23 cellular contexts compared by ENCODE assay signal in the genomic region with DNA sequence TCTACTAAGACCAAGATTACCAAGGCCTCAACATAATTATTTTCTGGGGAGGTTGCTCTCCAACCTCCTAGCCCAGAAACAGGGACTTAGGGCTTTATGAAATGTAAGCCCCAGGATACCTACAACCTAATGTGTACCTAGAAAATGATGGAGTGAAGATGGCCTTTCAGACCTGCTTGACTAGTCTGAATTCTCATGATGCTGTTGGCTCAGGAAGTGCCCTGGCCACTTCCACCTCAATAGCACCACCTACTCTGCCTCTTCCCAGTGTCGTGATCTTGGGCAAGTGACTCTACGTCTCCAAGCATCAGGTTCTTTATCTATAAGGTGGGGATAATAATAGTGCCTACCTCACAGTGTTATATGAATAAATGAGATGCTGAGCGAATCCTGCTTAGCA. TPM values are rescaled to one million over a fixed set of nuclear protein-coding genes. Genes with fewer than 3 reads are reported as not detected.
DNase-seq lines count a peak whose midpoint lies in the region; ATAC-seq, FAIRE-seq and TF ChIP-seq lines count a peak whose summit lies in the region.
"Had no signal": no experiment of that assay in that cellular context is flagged by ENCODE, and none has a peak within 500 bp of the region (broad histone marks: within the 10 kb centered on the region; RNA-seq: fewer than 3 reads in every experiment).

No MANE protein-coding gene starts in this region.

- intact Hi-C loops in posterior vena cava (cut with DNase I), result no loop called here

- 100% methylated on average over 1 to 3 of the region's 3 CpGs for WGBS in gastroesophageal sphincter (ENCODE audit: low coverage in 1 of 2), 2 donors

- TF ChIP-seq CTCF in bronchial epithelial cell (IDR thresholded peaks at IDR 0.05; ENCODE audit: insufficient read depth, low read length, severe bottlenecking) (no peak), gastroesophageal sphincter (IDR thresholded peaks at IDR 0.05) (no peak)

- peaks cover 0 to 42% (median 5%) of the 10 kb centered on the region in 3 donors for H3K4me1 ChIP-seq in gastroesophageal sphincter

- FAIRE-seq in GM12892 (lab: Jason Lieb, UNC) (peak; percentile 67), bronchial epithelial cell (lab: Jason Lieb, UNC) (peak; percentile 18)
- FAIRE-seq: A204.1, GM12878 had no signal

- H3K27ac ChIP-seq in gastroesophageal sphincter, result no peak overlapping the region
- H3K27ac ChIP-seq: 22Rv1, BLaER1 had no signal

- peaks cover 7% of the 10 kb centered on the region for H3K27me3 ChIP-seq in bronchial epithelial cell (ENCODE audit: control insufficient read depth, insufficient read depth, low read length)
- no peaks in the 10 kb centered on the region for H3K27me3 ChIP-seq in gastroesophageal sphincter
- H3K27me3 ChIP-seq: BE2C, BLaER1 had no signal

- DNase-seq in GM12892 (ENCODE audit: insufficient read length) (no peak), bronchial epithelial cell (ENCODE audit: low read depth) (no peak), posterior vena cava (ENCODE audit: low spot score) (peak; percentile 10)
- DNase-seq in stimulated activated CD4-positive, alpha-beta T cell treated with anti-CD3 and anti-CD28 coated beads, Interleukin-2, amount 100 ng/mL, for 24 hours, result no peak
- DNase-seq: ACHN; BE2C; C1 segment of cervical spinal cord; CD4-positive, alpha-beta memory T cell; CD4-positive, CD25-positive, alpha-beta regulatory T cell; CD8-positive, alpha-beta memory T cell; COR-L47; DMS 273 treated with DMSO at 0.1 percent for 48 hours; DMS153; DMS53; DMS79; DND-41; EL; GDM1 had no signal

- no peak overlapping the region for H3K4me3 ChIP-seq in bronchial epithelial cell (ENCODE audit: low read depth, low read length)
- no peak overlapping the region for H3K4me3 ChIP-seq in gastroesophageal sphincter
- H3K4me3 ChIP-seq: BLaER1, GM12878 had no signal

- H3K36me3 ChIP-seq in bronchial epithelial cell (ENCODE audit: control insufficient read depth, insufficient read depth, low read length) (no peaks in the 10 kb centered on the region), gastroesophageal sphincter (no peaks in the 10 kb centered on the region)
- H3K36me3 ChIP-seq: BE2C, BLaER1 had no signal

- no peak for ATAC-seq in gastroesophageal sphincter
- ATAC-seq: GM12878 had no signal

- H3K9me3 ChIP-seq in gastroesophageal sphincter, result no peaks in the 10 kb centered on the region
- H3K9me3 ChIP-seq: BE2C, BLaER1 had no signal

- TF ChIP-seq POLR2A in GM12892 (IDR thresholded peaks at IDR 0.05; ENCODE audit: low read depth, low read length) (no peak), gastroesophageal sphincter (IDR thresholded peaks at IDR 0.05) (no peak)

- TF ChIP-seq EP300 in gastroesophageal sphincter (IDR thresholded peaks at IDR 0.05), result no peak

RNA-seq across cellular contexts. Expression of a gene that starts 57.9 kb away (rescaled TPM):
- polyA plus RNA-seq in GM12892 (2012; ENCODE audit: missing spikeins), result 6.1 TPM
- 2.4 and 5.4 TPM in 2 replicates for total RNA-seq in bronchial epithelial cell
- 10 to 100 TPM; 38.5 to 40.4 TPM for total RNA-seq in posterior vena cava
- 10 to 100 TPM in 2 of 4 donors, 1 to 10 TPM in 2; 4.7 to 29.3 (median 11.3) TPM for total RNA-seq in gastroesophageal sphincter
